1 cellular context compared by ENCODE assay signal in the genomic region with DNA sequence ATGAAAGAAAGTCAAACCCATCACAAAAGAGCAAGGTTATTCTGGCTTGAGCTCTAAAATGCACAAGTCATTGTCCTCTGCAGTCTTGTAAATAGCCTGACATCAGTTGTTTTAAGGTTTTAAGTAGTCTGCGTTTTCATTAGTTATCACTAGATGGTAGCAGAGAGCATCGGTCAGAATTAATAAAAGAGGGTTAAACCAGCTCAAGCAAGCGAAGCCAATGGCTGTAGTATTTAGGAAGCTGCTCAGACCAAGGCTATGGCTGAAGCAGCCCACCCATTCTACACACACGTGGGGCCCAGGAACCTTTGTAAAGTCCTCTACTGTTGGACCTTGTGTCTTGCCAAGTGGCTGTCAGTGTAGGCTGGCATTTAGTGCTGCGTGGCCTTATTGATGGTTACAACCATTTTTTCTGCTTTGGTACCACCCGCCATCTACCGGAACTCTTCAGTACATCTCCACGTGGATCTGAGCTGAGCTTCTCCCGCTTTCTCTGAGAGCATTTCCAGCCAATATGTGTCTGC.
A peak's percentile ranks its signal among the peaks of the same experiment; 100 is the strongest.
TF ChIP-seq lines count a peak whose summit lies in the region.

No MANE protein-coding gene starts in this region.

TF ChIP-seq in HepG2, 621 proteins besides CTCF, POLR2A, EP300 and RAD21 (continued from another document):
- TF ChIP-seq, protein P1, sequence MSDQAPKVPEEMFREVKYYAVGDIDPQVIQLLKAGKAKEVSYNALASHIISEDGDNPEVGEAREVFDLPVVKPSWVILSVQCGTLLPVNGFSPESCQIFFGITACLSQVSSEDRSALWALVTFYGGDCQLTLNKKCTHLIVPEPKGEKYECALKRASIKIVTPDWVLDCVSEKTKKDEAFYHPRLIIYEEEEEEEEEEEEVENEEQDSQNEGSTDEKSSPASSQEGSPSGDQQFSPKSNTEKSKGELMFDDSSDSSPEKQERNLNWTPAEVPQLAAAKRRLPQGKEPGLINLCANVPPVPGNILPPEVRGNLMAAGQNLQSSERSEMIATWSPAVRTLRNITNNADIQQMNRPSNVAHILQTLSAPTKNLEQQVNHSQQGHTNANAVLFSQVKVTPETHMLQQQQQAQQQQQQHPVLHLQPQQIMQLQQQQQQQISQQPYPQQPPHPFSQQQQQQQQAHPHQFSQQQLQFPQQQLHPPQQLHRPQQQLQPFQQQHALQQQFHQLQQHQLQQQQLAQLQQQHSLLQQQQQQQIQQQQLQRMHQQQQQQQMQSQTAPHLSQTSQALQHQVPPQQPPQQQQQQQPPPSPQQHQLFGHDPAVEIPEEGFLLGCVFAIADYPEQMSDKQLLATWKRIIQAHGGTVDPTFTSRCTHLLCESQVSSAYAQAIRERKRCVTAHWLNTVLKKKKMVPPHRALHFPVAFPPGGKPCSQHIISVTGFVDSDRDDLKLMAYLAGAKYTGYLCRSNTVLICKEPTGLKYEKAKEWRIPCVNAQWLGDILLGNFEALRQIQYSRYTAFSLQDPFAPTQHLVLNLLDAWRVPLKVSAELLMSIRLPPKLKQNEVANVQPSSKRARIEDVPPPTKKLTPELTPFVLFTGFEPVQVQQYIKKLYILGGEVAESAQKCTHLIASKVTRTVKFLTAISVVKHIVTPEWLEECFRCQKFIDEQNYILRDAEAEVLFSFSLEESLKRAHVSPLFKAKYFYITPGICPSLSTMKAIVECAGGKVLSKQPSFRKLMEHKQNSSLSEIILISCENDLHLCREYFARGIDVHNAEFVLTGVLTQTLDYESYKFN (CRISPR knock-in tag; conservative IDR thresholded peaks at IDR 0.05) = peak; percentile 24; the same call in 1 of the 2 replicates
- TF ChIP-seq MXI1 (IDR thresholded peaks at IDR 0.05; ENCODE audit: borderline replicate concordance, low read depth, low read length) (0 out of 3 replicates have a peak, but pooled peaks have one; percentile 45), MIXL1 (CRISPR knock-in tag; IDR thresholded peaks at IDR 0.05) (peak; percentile 54; the same call in 1 of the 2 replicates), ERF (CRISPR knock-in tag; IDR thresholded peaks at IDR 0.05) (peak; percentile 34; the same call in 1 of the 2 replicates), ZNF652 (CRISPR knock-in tag; IDR thresholded peaks at IDR 0.05; ENCODE audit: borderline replicate concordance, low read depth) (peak; percentile 57; the same call in 1 of the 2 replicates), TAF1 (CRISPR knock-in tag; IDR thresholded peaks at IDR 0.05) (peak; percentile 26; the same call in 1 of the 2 replicates), ZNF276 (CRISPR knock-in tag; IDR thresholded peaks at IDR 0.05; ENCODE audit: low read depth) (0 out of 2 replicates have a peak, but pooled peaks have one; percentile 52), GABPB1 (CRISPR knock-in tag; IDR thresholded peaks at IDR 0.05) (peak; percentile 32; the same call in 1 of the 2 replicates), KDM2A (CRISPR knock-in tag; IDR thresholded peaks at IDR 0.05; ENCODE audit: borderline replicate concordance, low read depth) (0 out of 2 replicates have a peak, but pooled peaks have one; percentile 21), ISX (CRISPR knock-in tag; conservative IDR thresholded peaks at IDR 0.05) (no peak), RELA (CRISPR knock-in tag; IDR thresholded peaks at IDR 0.05) (no peak), HOXA3 (CRISPR knock-in tag; IDR thresholded peaks at IDR 0.05) (peak; percentile 31; the same call in 1 of the 2 replicates), SATB2 (CRISPR knock-in tag; IDR thresholded peaks at IDR 0.05) (0 out of 2 replicates have a peak, but pooled peaks have one; percentile 42), ZNF263 (CRISPR knock-in tag; IDR thresholded peaks at IDR 0.05) (no peak), GATAD2A (CRISPR knock-in tag; IDR thresholded peaks at IDR 0.05) (0 out of 2 replicates have a peak, but pooled peaks have one; percentile 32), YEATS4 (CRISPR knock-in tag; IDR thresholded peaks at IDR 0.05; ENCODE audit: borderline replicate concordance) (peak; percentile 21; the same call in 1 of the 2 replicates), ZNF367 (CRISPR knock-in tag; IDR thresholded peaks at IDR 0.05; ENCODE audit: borderline replicate concordance) (0 out of 2 replicates have a peak, but pooled peaks have one; percentile 19), ZFP36L1 (CRISPR knock-in tag; IDR thresholded peaks at IDR 0.05) (no peak), MEIS1 (CRISPR knock-in tag; IDR thresholded peaks at IDR 0.05; ENCODE audit: borderline replicate concordance) (no peak), TEAD2 (CRISPR knock-in tag; IDR thresholded peaks at IDR 0.05) (0 out of 2 replicates have a peak, but pooled peaks have one; percentile 35), RXRB (CRISPR knock-in tag; IDR thresholded peaks at IDR 0.05; ENCODE audit: borderline replicate concordance) (no peak), FOXA3 (CRISPR knock-in tag; IDR thresholded peaks at IDR 0.05) (peak; percentile 47), STAG1 (CRISPR knock-in tag; IDR thresholded peaks at IDR 0.05) (peak; percentile 59), CREB1 (IDR thresholded peaks at IDR 0.05) (no peak), CREB1 (CRISPR knock-in tag; IDR thresholded peaks at IDR 0.05) (0 out of 2 replicates have a peak, but pooled peaks have one; percentile 34)
- TF ChIP-seq, protein P2, sequence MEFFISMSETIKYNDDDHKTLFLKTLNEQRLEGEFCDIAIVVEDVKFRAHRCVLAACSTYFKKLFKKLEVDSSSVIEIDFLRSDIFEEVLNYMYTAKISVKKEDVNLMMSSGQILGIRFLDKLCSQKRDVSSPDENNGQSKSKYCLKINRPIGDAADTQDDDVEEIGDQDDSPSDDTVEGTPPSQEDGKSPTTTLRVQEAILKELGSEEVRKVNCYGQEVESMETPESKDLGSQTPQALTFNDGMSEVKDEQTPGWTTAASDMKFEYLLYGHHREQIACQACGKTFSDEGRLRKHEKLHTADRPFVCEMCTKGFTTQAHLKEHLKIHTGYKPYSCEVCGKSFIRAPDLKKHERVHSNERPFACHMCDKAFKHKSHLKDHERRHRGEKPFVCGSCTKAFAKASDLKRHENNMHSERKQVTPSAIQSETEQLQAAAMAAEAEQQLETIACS (CRISPR knock-in tag; IDR thresholded peaks at IDR 0.05) = 0 out of 2 replicates have a peak, but pooled peaks have one; percentile 35
